ENCODE assay signal across 9 cellular contexts in genomic region chr15:37134699-37135131, GRCh38. TPM values are rescaled to one million over a fixed set of nuclear protein-coding genes. Genes with fewer than 3 reads are reported as not detected.
DNase-seq lines count a peak whose midpoint lies in the region; ATAC-seq, FAIRE-seq and TF ChIP-seq lines count a peak whose summit lies in the region.
"Had no signal": no experiment of that assay in that cellular context is flagged by ENCODE, and none has a peak within 500 bp of the region (broad histone marks: within the 10 kb centered on the region; RNA-seq: fewer than 3 reads in every experiment).

No MANE protein-coding gene starts in this region.

- DNase-seq in HT-29 (ENCODE audit: low spot score) (peak; percentile 79), hepatic stellate cell (ENCODE audit: low spot score) (peak; percentile 40), uterus (peak in 1 of 2 donors; percentile 31), islet precursor cell (no peak)
- DNase-seq in activated T-cell treated with anti-CD3 and anti-CD28 coated beads, Interleukin-2, amount 50 U/mL, for 1 hour: no peak

- H3K9me3 ChIP-seq in uterus: no peaks in the 10 kb centered on the region

- ATAC-seq in GM18873 (IDR thresholded peaks at IDR 0.05; ENCODE audit: low FRiP score, unreplicated experiment): no peak

- peak overlapping the region in 1 of 2 donors; percentile 33 for H3K27ac ChIP-seq in uterus

- FAIRE-seq in G401.6 (lab: Jason Lieb, UNC): peak; percentile 93

- TF ChIP-seq POLR2A in uterus (IDR thresholded peaks at IDR 0.05): no peak

- intact Hi-C loops in uterus (cut with DNase I; ENCODE audit: low total_unique reads): no loop called here

- H3K4me1 ChIP-seq in uterus: no peaks in the 10 kb centered on the region

- TF ChIP-seq CTCF in WI38 (IDR thresholded peaks at IDR 0.05; ENCODE audit: low read depth, low read length): peak; percentile 42
- TF ChIP-seq CTCF in uterus (IDR thresholded peaks at IDR 0.05): peak; percentile 56 to 79 (median 66)

- no peak overlapping the region for H3K4me3 ChIP-seq in WI38 (ENCODE audit: low read depth, low read length)
- H3K4me3 ChIP-seq in uterus: no peak overlapping the region

- H3K36me3 ChIP-seq in uterus: no peaks in the 10 kb centered on the region

- H3K27me3 ChIP-seq in uterus: no peaks in the 10 kb centered on the region

RNA-seq across cellular contexts. Expression of gene MEIS2, which starts 34.4 kb away (rescaled TPM):
- total RNA-seq in HT-29 (2014; rRNA removed; shearing (Covaris generic)): 50.1 and 59.3 TPM in 2 replicates
- total RNA-seq in uterus: 100 to 1,000 TPM in 2 of 4 donors, 10 to 100 TPM in 2; 84.0 to 184 (median 112) TPM
- total RNA-seq: T-helper 2 cell treated with Interferon-gamma antibody and Interleukin-4, amounts not matched to agents 100 ng/mL and 5 ng/mL, for 36 hours had no signal

Comparison
In these comparisons a context has a peak if more than half of its experiments do, and no peak if none do; other contexts are left out.
1. DNase-seq: peak in HT-29 (single experiment) and hepatic stellate cell (single experiment); none in islet precursor cell (single experiment) and activated T-cell treated with anti-CD3 and anti-CD28 coated beads, Interleukin-2, amount 50 U/mL, for 1 hour (single experiment).